In genomic region chr22:40084246-40084645, GRCh38 we compare ENCODE assay signal across 1 cellular context.
TF ChIP-seq lines count a peak whose summit lies in the region.

No MANE protein-coding gene starts in this region.

TF ChIP-seq in HepG2, 621 proteins besides CTCF, POLR2A, EP300 and RAD21:
- TF ChIP-seq YEATS2 (CRISPR knock-in tag; IDR thresholded peaks at IDR 0.05; ENCODE audit: borderline replicate concordance) (no peak), ZNF567 (CRISPR knock-in tag; IDR thresholded peaks at IDR 0.05; ENCODE audit: borderline replicate concordance) (no peak), ZNF543 (CRISPR knock-in tag; IDR thresholded peaks at IDR 0.05) (no peak), KLF15 (CRISPR knock-in tag; IDR thresholded peaks at IDR 0.05; ENCODE audit: borderline replicate concordance) (no peak), RXRB (CRISPR knock-in tag; IDR thresholded peaks at IDR 0.05; ENCODE audit: borderline replicate concordance) (no peak), FOXK2 (IDR thresholded peaks at IDR 0.05) (no peak), MYC (CRISPR knock-in tag; IDR thresholded peaks at IDR 0.05; ENCODE audit: borderline replicate concordance) (no peak), ZNF143 (CRISPR knock-in tag; IDR thresholded peaks at IDR 0.05) (no peak), KLF12 (CRISPR knock-in tag; IDR thresholded peaks at IDR 0.05; ENCODE audit: borderline replicate concordance) (no peak), HES4 (CRISPR knock-in tag; IDR thresholded peaks at IDR 0.05; ENCODE audit: borderline replicate concordance) (no peak), GFI1 (CRISPR knock-in tag; IDR thresholded peaks at IDR 0.05; ENCODE audit: borderline replicate concordance) (no peak), ETV5 (CRISPR knock-in tag; IDR thresholded peaks at IDR 0.05; ENCODE audit: borderline replicate concordance) (no peak), SYNCRIP (IDR thresholded peaks at IDR 0.05; ENCODE audit: insufficient read depth, low read depth, low read length) (no peak)
- TF ChIP-seq, protein P1, sequence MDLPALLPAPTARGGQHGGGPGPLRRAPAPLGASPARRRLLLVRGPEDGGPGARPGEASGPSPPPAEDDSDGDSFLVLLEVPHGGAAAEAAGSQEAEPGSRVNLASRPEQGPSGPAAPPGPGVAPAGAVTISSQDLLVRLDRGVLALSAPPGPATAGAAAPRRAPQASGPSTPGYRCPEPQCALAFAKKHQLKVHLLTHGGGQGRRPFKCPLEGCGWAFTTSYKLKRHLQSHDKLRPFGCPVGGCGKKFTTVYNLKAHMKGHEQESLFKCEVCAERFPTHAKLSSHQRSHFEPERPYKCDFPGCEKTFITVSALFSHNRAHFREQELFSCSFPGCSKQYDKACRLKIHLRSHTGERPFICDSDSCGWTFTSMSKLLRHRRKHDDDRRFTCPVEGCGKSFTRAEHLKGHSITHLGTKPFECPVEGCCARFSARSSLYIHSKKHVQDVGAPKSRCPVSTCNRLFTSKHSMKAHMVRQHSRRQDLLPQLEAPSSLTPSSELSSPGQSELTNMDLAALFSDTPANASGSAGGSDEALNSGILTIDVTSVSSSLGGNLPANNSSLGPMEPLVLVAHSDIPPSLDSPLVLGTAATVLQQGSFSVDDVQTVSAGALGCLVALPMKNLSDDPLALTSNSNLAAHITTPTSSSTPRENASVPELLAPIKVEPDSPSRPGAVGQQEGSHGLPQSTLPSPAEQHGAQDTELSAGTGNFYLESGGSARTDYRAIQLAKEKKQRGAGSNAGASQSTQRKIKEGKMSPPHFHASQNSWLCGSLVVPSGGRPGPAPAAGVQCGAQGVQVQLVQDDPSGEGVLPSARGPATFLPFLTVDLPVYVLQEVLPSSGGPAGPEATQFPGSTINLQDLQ (CRISPR knock-in tag; IDR thresholded peaks at IDR 0.05) = no peak
- TF ChIP-seq, protein P2, sequence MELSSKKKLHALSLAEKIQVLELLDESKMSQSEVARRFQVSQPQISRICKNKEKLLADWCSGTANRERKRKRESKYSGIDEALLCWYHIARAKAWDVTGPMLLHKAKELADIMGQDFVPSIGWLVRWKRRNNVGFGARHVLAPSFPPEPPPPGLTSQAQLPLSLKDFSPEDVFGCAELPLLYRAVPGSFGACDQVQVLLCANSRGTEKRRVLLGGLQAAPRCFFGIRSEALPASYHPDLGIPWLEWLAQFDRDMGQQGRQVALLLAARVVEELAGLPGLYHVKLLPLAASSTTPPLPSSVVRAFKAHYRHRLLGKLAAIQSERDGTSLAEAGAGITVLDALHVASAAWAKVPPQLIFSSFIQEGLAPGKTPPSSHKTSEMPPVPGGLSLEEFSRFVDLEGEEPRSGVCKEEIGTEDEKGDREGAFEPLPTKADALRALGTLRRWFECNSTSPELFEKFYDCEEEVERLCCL (CRISPR knock-in tag; IDR thresholded peaks at IDR 0.05; ENCODE audit: borderline replicate concordance) = no peak
- TF ChIP-seq, protein P3, sequence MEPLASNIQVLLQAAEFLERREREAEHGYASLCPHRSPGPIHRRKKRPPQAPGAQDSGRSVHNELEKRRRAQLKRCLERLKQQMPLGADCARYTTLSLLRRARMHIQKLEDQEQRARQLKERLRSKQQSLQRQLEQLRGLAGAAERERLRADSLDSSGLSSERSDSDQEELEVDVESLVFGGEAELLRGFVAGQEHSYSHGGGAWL (CRISPR knock-in tag; IDR thresholded peaks at IDR 0.05) = no peak
- TF ChIP-seq, protein P4, sequence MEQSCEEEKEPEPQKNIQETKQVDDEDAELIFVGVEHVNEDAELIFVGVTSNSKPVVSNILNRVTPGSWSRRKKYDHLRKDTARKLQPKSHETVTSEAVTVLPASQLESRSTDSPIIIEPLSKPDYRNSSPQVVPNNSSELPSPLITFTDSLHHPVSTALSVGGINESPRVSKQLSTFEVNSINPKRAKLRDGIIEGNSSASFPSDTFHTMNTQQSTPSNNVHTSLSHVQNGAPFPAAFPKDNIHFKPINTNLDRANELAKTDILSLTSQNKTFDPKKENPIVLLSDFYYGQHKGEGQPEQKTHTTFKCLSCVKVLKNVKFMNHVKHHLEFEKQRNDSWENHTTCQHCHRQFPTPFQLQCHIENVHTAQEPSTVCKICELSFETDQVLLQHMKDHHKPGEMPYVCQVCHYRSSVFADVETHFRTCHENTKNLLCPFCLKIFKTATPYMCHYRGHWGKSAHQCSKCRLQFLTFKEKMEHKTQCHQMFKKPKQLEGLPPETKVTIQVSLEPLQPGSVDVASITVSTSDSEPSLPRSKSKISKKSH (CRISPR knock-in tag; IDR thresholded peaks at IDR 0.05; ENCODE audit: borderline replicate concordance) = no peak
